ENCODE assay signal across 29 cellular contexts in the genomic region with DNA sequence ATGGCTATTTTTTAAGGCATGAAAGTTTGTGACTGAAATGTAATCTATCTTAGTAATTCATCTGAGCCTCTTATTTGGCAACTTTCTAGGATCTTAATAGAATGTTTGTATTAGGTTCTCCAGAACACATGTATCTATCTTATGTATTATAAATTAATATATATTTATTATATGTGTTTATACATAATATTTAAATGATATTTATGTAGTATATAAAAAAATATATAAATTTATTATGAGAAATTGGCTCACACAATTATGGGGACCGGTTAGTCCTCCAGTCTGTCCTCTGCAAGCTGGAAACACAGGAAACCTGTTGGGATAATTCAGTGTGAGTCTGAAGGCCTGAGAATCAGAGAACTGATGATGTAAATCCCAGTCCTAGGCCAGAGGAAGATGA.
"Had no signal": no experiment of that assay in that cellular context is flagged by ENCODE, and none has a peak within 500 bp of the region (broad histone marks: within the 10 kb centered on the region; RNA-seq: fewer than 3 reads in every experiment).

No MANE protein-coding gene starts in this region.

- H3K27ac Mint-ChIP-seq: stimulated activated effector memory CD8-positive, alpha-beta T cell treated with anti-CD3 and anti-CD28 coated beads, Interleukin-12 subunit alpha, Interleukin-12 subunit beta, amount 100 ng/mL, for 72 hours; stimulated activated memory B cell treated with anti-CD40 and anti-IgM and Interleukin-4, amounts not matched to agents 10 μg/mL and 1 μg/mL and 100 μg/mL, for 72 hours; stimulated activated naive B cell treated with anti-CD40 and anti-IgM and Interleukin-4, amounts not matched to agents 10 μg/mL and 1 μg/mL and 100 μg/mL, for 72 hours; stimulated activated naive CD8-positive, alpha-beta T cell treated with anti-CD3 and anti-CD28 coated beads, Interleukin-15, amount 100 ng/mL, for 72 hours; stimulated activated naive CD8-positive, alpha-beta T cell treated with anti-CD3 and anti-CD28 coated beads, Interleukin-15, Interleukin-2, amounts not matched to agents 100 ng/mL and 50 ng/mL, for 24 hours; type B pancreatic cell had no signal

- H3K9me3 ChIP-seq: suprapubic skin, testis, thoracic aorta, thyroid gland, tibial artery, tibial nerve, transverse colon, upper lobe of left lung, upper lobe of right lung, uterus, vagina had no signal

- H3K27ac ChIP-seq: stomach, suprapubic skin, testis, thoracic aorta, thyroid gland, tibial artery, tibial nerve, transverse colon, upper lobe of left lung, upper lobe of right lung, uterus, vagina had no signal

- H3K36me3 Mint-ChIP-seq: stimulated activated effector memory CD8-positive, alpha-beta T cell treated with anti-CD3 and anti-CD28 coated beads, Interleukin-12 subunit alpha, Interleukin-12 subunit beta, amount 100 ng/mL, for 72 hours; stimulated activated memory B cell treated with anti-CD40 and anti-IgM and Interleukin-4, amounts not matched to agents 10 μg/mL and 1 μg/mL and 100 μg/mL, for 72 hours; stimulated activated naive B cell treated with anti-CD40 and anti-IgM and Interleukin-4, amounts not matched to agents 10 μg/mL and 1 μg/mL and 100 μg/mL, for 72 hours; type B pancreatic cell had no signal

- ATAC-seq: stimulated activated effector memory CD8-positive, alpha-beta T cell treated with anti-CD3 and anti-CD28 coated beads, Interleukin-12 subunit alpha, Interleukin-12 subunit beta, amount 100 ng/mL, for 72 hours; stimulated activated memory B cell treated with anti-CD40 and anti-IgM and Interleukin-4, amounts not matched to agents 10 μg/mL and 1 μg/mL and 100 μg/mL, for 72 hours; stimulated activated naive B cell treated with anti-CD40 and anti-IgM and Interleukin-4, amounts not matched to agents 10 μg/mL and 1 μg/mL and 100 μg/mL, for 72 hours; stimulated activated naive CD8-positive, alpha-beta T cell treated with anti-CD3 and anti-CD28 coated beads, Interleukin-15, amount 100 ng/mL, for 72 hours; stimulated activated naive CD8-positive, alpha-beta T cell treated with anti-CD3 and anti-CD28 coated beads, Interleukin-15, Interleukin-2, amounts not matched to agents 100 U/mL and 50 U/mL, for 24 hours; upper lobe of right lung had no signal

- H3K4me1 Mint-ChIP-seq: stimulated activated effector memory CD8-positive, alpha-beta T cell treated with anti-CD3 and anti-CD28 coated beads, Interleukin-12 subunit alpha, Interleukin-12 subunit beta, amount 100 ng/mL, for 72 hours; stimulated activated naive B cell treated with anti-CD40 and anti-IgM and Interleukin-4, amounts not matched to agents 10 μg/mL and 1 μg/mL and 100 μg/mL, for 72 hours; stimulated activated naive CD8-positive, alpha-beta T cell treated with anti-CD3 and anti-CD28 coated beads, Interleukin-15, amount 100 ng/mL, for 72 hours had no signal

- H3K9me3 Mint-ChIP-seq: type B pancreatic cell had no signal

- H3K4me3 Mint-ChIP-seq: stimulated activated effector memory CD8-positive, alpha-beta T cell treated with anti-CD3 and anti-CD28 coated beads, Interleukin-12 subunit alpha, Interleukin-12 subunit beta, amount 100 ng/mL, for 72 hours; stimulated activated memory B cell treated with anti-CD40 and anti-IgM and Interleukin-4, amounts not matched to agents 10 μg/mL and 1 μg/mL and 100 μg/mL, for 72 hours; stimulated activated naive B cell treated with anti-CD40 and anti-IgM and Interleukin-4, amounts not matched to agents 10 μg/mL and 1 μg/mL and 100 μg/mL, for 72 hours; stimulated activated naive CD8-positive, alpha-beta T cell treated with anti-CD3 and anti-CD28 coated beads, Interleukin-15, amount 100 ng/mL, for 72 hours; stimulated activated naive CD8-positive, alpha-beta T cell treated with anti-CD3 and anti-CD28 coated beads, Interleukin-15, Interleukin-2, amounts not matched to agents 100 ng/mL and 50 ng/mL, for 24 hours; type B pancreatic cell had no signal

- H3K4me1 ChIP-seq: stomach, suprapubic skin, testis, thyroid gland, tibial artery, tibial nerve, transverse colon, upper lobe of left lung, upper lobe of right lung, uterus, vagina had no signal

- DNase-seq: stimulated activated CD4-positive, alpha-beta T cell treated with anti-CD3 and anti-CD28 coated beads, Interleukin-2, amount 100 ng/mL, for 48 hours; stimulated activated CD4-positive, alpha-beta T cell treated with anti-CD3 and anti-CD28 coated beads, Interleukin-4, amount 100 ng/mL, for 1 hour; stimulated activated CD4-positive, alpha-beta T cell treated with anti-CD3 and anti-CD28 coated beads, Interleukin-4, amount 100 ng/mL, for 24 hours; stimulated activated CD4-positive, alpha-beta T cell treated with anti-CD3 and anti-CD28 coated beads, Interleukin-4, amount 100 ng/mL, for 4 hours; stimulated activated CD8-positive, alpha-beta memory T cell treated with anti-CD3 and anti-CD28 coated beads, Interleukin-4, amount 100 ng/mL, for 48 hours; stimulated activated naive B cell treated with anti-CD40 and anti-IgM and Interleukin-4, amounts not matched to agents 10 μg/mL and 1 μg/mL and 100 μg/mL, for 72 hours; stimulated activated naive CD4-positive, alpha-beta T cell; stimulated activated naive CD4-positive, alpha-beta T cell treated with Interleukin-2 at 50 U/mL for 16 hours; stimulated activated naive CD8-positive, alpha-beta T cell treated with anti-CD3 and anti-CD28 coated beads, Interleukin-15, amount 100 ng/mL, for 72 hours; stimulated activated naive CD8-positive, alpha-beta T cell treated with anti-CD3 and anti-CD28 coated beads, Interleukin-15, Interleukin-2, amounts not matched to agents 100 U/mL and 50 U/mL, for 24 hours; stomach; substantia nigra; testis; thyroid gland; tibial artery; transverse colon; trophoblast cell; upper lobe of left lung; upper lobe of right lung; uterus had no signal

- H3K36me3 ChIP-seq: stomach, suprapubic skin, thoracic aorta, thyroid gland, tibial artery, tibial nerve, transverse colon, upper lobe of left lung, upper lobe of right lung, uterus, vagina had no signal

- H3K27me3 ChIP-seq: stomach, suprapubic skin, testis, thyroid gland, tibial artery, tibial nerve, transverse colon, upper lobe of left lung, upper lobe of right lung, uterus, vagina had no signal

- H3K4me3 ChIP-seq: stomach, suprapubic skin, testis, thoracic aorta, thyroid gland, tibial artery, tibial nerve, transverse colon, upper lobe of left lung, upper lobe of right lung, uterus, vagina had no signal

- H3K27me3 Mint-ChIP-seq: stimulated activated memory B cell treated with anti-CD40 and anti-IgM and Interleukin-4, amounts not matched to agents 10 μg/mL and 1 μg/mL and 100 μg/mL, for 72 hours; stimulated activated naive B cell treated with anti-CD40 and anti-IgM and Interleukin-4, amounts not matched to agents 10 μg/mL and 1 μg/mL and 100 μg/mL, for 72 hours; stimulated activated naive CD8-positive, alpha-beta T cell treated with anti-CD3 and anti-CD28 coated beads, Interleukin-15, amount 100 ng/mL, for 72 hours; stimulated activated naive CD8-positive, alpha-beta T cell treated with anti-CD3 and anti-CD28 coated beads, Interleukin-15, Interleukin-2, amounts not matched to agents 100 ng/mL and 50 ng/mL, for 24 hours; type B pancreatic cell had no signal

- FAIRE-seq: urothelium cell line had no signal
